ENCODE assay signal across 1 cellular context in genomic region chr11:46697303-46697702, GRCh38.
TF ChIP-seq lines count a peak whose summit lies in the region.

No MANE protein-coding gene starts in this region.

TF ChIP-seq in IMR-90, 13 proteins besides CTCF, POLR2A, EP300 and RAD21:
- TF ChIP-seq RFX5 (IDR thresholded peaks at IDR 0.05; ENCODE audit: low read depth, low read length): no peak
TF ChIP-seq in IMR-90: peak in this region for 0.
